Comparison of ENCODE assay signal across 13 cellular contexts in genomic region chr7:17062433-17063383, GRCh38.
A peak's percentile ranks its signal among the peaks of the same experiment; 100 is the strongest.
DNase-seq lines count a peak whose midpoint lies in the region; ATAC-seq, FAIRE-seq and TF ChIP-seq lines count a peak whose summit lies in the region.
"Had no signal": no experiment of that assay in that cellular context is flagged by ENCODE, and none has a peak within 500 bp of the region (broad histone marks: within the 10 kb centered on the region; RNA-seq: fewer than 3 reads in every experiment).

No MANE protein-coding gene starts in this region.

- H3K27me3 Mint-ChIP-seq in effector memory CD8-positive, alpha-beta T cell = no peaks in the 10 kb centered on the region
- H3K27me3 Mint-ChIP-seq in immature natural killer cell (ENCODE audit: low read depth in 3 of 3) = peaks cover 0 to 2% (median 0%) of the 10 kb centered on the region in 3 donors

- no peaks in the 10 kb centered on the region for H3K9me3 Mint-ChIP-seq in effector memory CD8-positive, alpha-beta T cell
- H3K9me3 Mint-ChIP-seq in immature natural killer cell = no peaks in the 10 kb centered on the region
- H3K9me3 Mint-ChIP-seq: nephron had no signal

- CTCF ChIA-PET in HEK293T (lab: Yijun Ruan, JAX) = interaction anchor here (0.6 to 1.5 kb wide), 3 partner anchors 9 to 429 kb away, joined by 3 to 5 read pairs (median 5); no protein-coding TSS in a partner anchor

- POLR2A ChIA-PET in HEK293T (lab: Yijun Ruan, JAX) = no interaction called here

- peak; percentile 56 for TF ChIP-seq CTCF in 22Rv1 (IDR thresholded peaks at IDR 0.05)

- no peak overlapping the region for H3K4me3 Mint-ChIP-seq in effector memory CD8-positive, alpha-beta T cell
- H3K4me3 Mint-ChIP-seq in immature natural killer cell = no peak overlapping the region
- H3K4me3 Mint-ChIP-seq: nephron had no signal

- DNase-seq in NAMALWA (ENCODE audit: low spot score) = peak; percentile 17
- DNase-seq in effector memory CD8-positive, alpha-beta T cell = no peak
- DNase-seq in NCI-H2107 treated with DMSO at 0.1 percent for 48 hours (lab: John Stamatoyannopoulos, UW; ENCODE audit: unreplicated experiment) = no peak
- no peak for DNase-seq in HEK293T (ENCODE audit: extremely low spot score)
- DNase-seq in islet precursor cell = no peak
- DNase-seq in immature natural killer cell = no peak
- DNase-seq: COR-L47; NCI-H2029; stimulated activated CD4-positive, alpha-beta T cell treated with anti-CD3 and anti-CD28 coated beads, Interleukin-2, amount 100 ng/mL, for 48 hours had no signal

- no peak overlapping the region for H3K27ac Mint-ChIP-seq in effector memory CD8-positive, alpha-beta T cell
- no peak overlapping the region for H3K27ac Mint-ChIP-seq in immature natural killer cell
- H3K27ac Mint-ChIP-seq: nephron had no signal

- peak; percentile 25 for FAIRE-seq in G401.6 (lab: Jason Lieb, UNC)

- H3K27ac ChIP-seq in 22Rv1 = no peak overlapping the region
- H3K27ac ChIP-seq: SK-N-MC had no signal

- no peaks in the 10 kb centered on the region for H3K36me3 Mint-ChIP-seq in effector memory CD8-positive, alpha-beta T cell (ENCODE audit: insufficient read depth)
- H3K36me3 Mint-ChIP-seq in immature natural killer cell = no peaks in the 10 kb centered on the region

- peak; percentile 35 for ATAC-seq in effector memory CD8-positive, alpha-beta T cell (replicated peaks)

- H3K4me1 Mint-ChIP-seq in effector memory CD8-positive, alpha-beta T cell (ENCODE audit: low read depth in 2 of 2) = no peaks in the 10 kb centered on the region
- no peaks in the 10 kb centered on the region for H3K4me1 Mint-ChIP-seq in immature natural killer cell
- H3K4me1 Mint-ChIP-seq: nephron had no signal

TF ChIP-seq in HEK293T, 16 proteins besides CTCF, POLR2A, EP300 and RAD21:
- TF ChIP-seq ARNT (IDR thresholded peaks at IDR 0.05) (no peak), FOXM1 (IDR thresholded peaks at IDR 0.05; ENCODE audit: borderline replicate concordance) (no peak), HDGF (IDR thresholded peaks at IDR 0.05; ENCODE audit: borderline replicate concordance) (no peak), SP1 (IDR thresholded peaks at IDR 0.05) (no peak), ELF4 (IDR thresholded peaks at IDR 0.05) (no peak), L3MBTL2 (conservative IDR thresholded peaks at IDR 0.05) (no peak), FOXA1 (IDR thresholded peaks at IDR 0.05) (no peak), ZNF384 (IDR thresholded peaks at IDR 0.05) (no peak), SUZ12 (IDR thresholded peaks at IDR 0.05) (no peak), BHLHE40 (IDR thresholded peaks at IDR 0.05; ENCODE audit: borderline replicate concordance) (no peak), CTBP1 (IDR thresholded peaks at IDR 0.05; ENCODE audit: borderline replicate concordance) (no peak), FOXK2 (IDR thresholded peaks at IDR 0.05) (no peak), TARDBP (IDR thresholded peaks at IDR 0.05) (no peak), NFRKB (IDR thresholded peaks at IDR 0.05) (no peak)
- TF ChIP-seq, protein P1, sequence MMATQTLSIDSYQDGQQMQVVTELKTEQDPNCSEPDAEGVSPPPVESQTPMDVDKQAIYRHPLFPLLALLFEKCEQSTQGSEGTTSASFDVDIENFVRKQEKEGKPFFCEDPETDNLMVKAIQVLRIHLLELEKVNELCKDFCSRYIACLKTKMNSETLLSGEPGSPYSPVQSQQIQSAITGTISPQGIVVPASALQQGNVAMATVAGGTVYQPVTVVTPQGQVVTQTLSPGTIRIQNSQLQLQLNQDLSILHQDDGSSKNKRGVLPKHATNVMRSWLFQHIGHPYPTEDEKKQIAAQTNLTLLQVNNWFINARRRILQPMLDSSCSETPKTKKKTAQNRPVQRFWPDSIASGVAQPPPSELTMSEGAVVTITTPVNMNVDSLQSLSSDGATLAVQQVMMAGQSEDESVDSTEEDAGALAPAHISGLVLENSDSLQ (IDR thresholded peaks at IDR 0.05) = no peak
